In the genomic region with DNA sequence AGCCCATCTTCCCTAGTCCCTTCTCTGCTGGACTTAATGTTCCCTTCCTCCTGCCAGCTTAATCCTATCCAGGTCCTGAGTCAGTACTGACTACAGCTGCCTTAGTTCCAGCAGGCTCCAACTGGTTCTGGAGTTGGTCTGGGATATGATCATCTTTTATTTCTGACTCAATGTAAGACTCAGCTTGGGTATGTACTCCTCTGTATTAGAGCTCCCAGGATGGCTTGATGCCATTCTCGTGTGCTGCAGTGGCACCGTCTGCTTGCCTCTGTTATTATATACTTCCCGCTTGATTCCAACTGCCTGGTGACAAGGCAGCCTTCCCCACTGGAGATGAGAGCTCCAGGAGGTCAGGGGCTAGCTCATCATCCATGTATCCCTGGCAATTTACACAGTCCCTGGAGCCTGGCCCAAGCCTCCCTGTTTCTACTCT, we compare ENCODE assay signal across 12 cellular contexts.
DNase-seq lines count a peak whose midpoint lies in the region; ATAC-seq and TF ChIP-seq lines count a peak whose summit lies in the region.
"Had no signal": no experiment of that assay in that cellular context is flagged by ENCODE, and none has a peak within 500 bp of the region (broad histone marks: within the 10 kb centered on the region; RNA-seq: fewer than 3 reads in every experiment).

No MANE protein-coding gene starts in this region.

- no peak overlapping the region for H3K27ac Mint-ChIP-seq in Caco-2 (ENCODE audit: unreplicated experiment)
- H3K27ac Mint-ChIP-seq: activated T-cell treated with anti-CD3 and anti-CD28 coated beads, Interleukin-2, amount 50 U/mL, for 72 hours; stimulated activated naive B cell treated with anti-CD40 and anti-IgM and Interleukin-4, amounts not matched to agents 10 μg/mL and 1 μg/mL and 100 μg/mL, for 72 hours had no signal

- H3K9me3 ChIP-seq in lower lobe of right lung (no peaks in the 10 kb centered on the region), suprapubic skin (no peaks in the 10 kb centered on the region), Caco-2 (peaks cover 20% of the 10 kb centered on the region)

- H3K27me3 Mint-ChIP-seq in Caco-2 (ENCODE audit: insufficient read depth, unreplicated experiment), result no peaks in the 10 kb centered on the region

- WGBS in suprapubic skin, result 30% methylated on average over 3 of the region's 3 CpGs

- no TSS peak for BruUV-seq in Caco-2 (replicated peaks; lab: Mats Ljungman, UMichigan)

- H3K27me3 ChIP-seq in dorsolateral prefrontal cortex (no peaks in the 10 kb centered on the region), lower lobe of right lung (ENCODE audit: low read depth) (no peaks in the 10 kb centered on the region), suprapubic skin (peaks cover 3% of the 10 kb centered on the region), Caco-2 (replicated peaks; ENCODE audit: control insufficient read depth, insufficient read depth, low read length) (no peaks in the 10 kb centered on the region)

- H3K27ac ChIP-seq in dorsolateral prefrontal cortex (peak overlapping the region in 43 of 59 donors; percentile 5 to 73 (median 54)), lower lobe of right lung (no peak overlapping the region), suprapubic skin (peak overlapping the region; percentile 71)

- no peaks in the 10 kb centered on the region for H3K36me3 Mint-ChIP-seq in Caco-2 (ENCODE audit: insufficient read depth, unreplicated experiment)
- H3K36me3 Mint-ChIP-seq: stimulated activated naive B cell treated with anti-CD40 and anti-IgM and Interleukin-4, amounts not matched to agents 10 μg/mL and 1 μg/mL and 100 μg/mL, for 72 hours had no signal

- TF ChIP-seq EP300 in suprapubic skin (IDR thresholded peaks at IDR 0.05), result no peak

- H3K36me3 ChIP-seq in lower lobe of right lung, result no peaks in the 10 kb centered on the region
- H3K36me3 ChIP-seq in suprapubic skin, result no peaks in the 10 kb centered on the region
- H3K36me3 ChIP-seq in Caco-2 (ENCODE audit: control insufficient read depth, insufficient read depth, low read length), result no peaks in the 10 kb centered on the region

- in situ Hi-C loops in KBM-7 (cut with MboI; ENCODE audit: low pct_unique_long_range_greater_than_20kb, low sequenced_read_pairs), result no loop called here

- no peak for TF ChIP-seq CTCF in dorsolateral prefrontal cortex (IDR thresholded peaks at IDR 0.05 in 54 of 56, conservative IDR thresholded peaks at IDR 0.05 in 2 of 56; ENCODE audit: low read depth in 1 of 56, partially characterized antibody in 56 of 56)
- TF ChIP-seq CTCF in lower lobe of right lung (IDR thresholded peaks at IDR 0.05), result no peak
- TF ChIP-seq CTCF in suprapubic skin (IDR thresholded peaks at IDR 0.05), result no peak
- TF ChIP-seq CTCF in Caco-2 (IDR thresholded peaks at IDR 0.05; ENCODE audit: insufficient read depth in 1 of 2, low read depth in 1 of 2, low read length in 1 of 2, severe bottlenecking in 1 of 2, unreplicated experiment in 1 of 2), result no peak

- no peak for TF ChIP-seq POLR2A in suprapubic skin (IDR thresholded peaks at IDR 0.05)

- H3K4me3 ChIP-seq in dorsolateral prefrontal cortex (no peak overlapping the region), lower lobe of right lung (no peak overlapping the region), suprapubic skin (no peak overlapping the region), Caco-2 (ENCODE audit: low read depth, low read length) (no peak overlapping the region)

- peaks cover 23% of the 10 kb centered on the region for H3K9me3 Mint-ChIP-seq in Caco-2 (ENCODE audit: unreplicated experiment)
- H3K9me3 Mint-ChIP-seq: activated T-cell treated with anti-CD3 and anti-CD28 coated beads, Interleukin-2, amount 50 U/mL, for 72 hours; central memory CD8-positive, alpha-beta T cell; stimulated activated naive B cell treated with anti-CD40 and anti-IgM and Interleukin-4, amounts not matched to agents 10 μg/mL and 1 μg/mL and 100 μg/mL, for 72 hours had no signal

- no peak overlapping the region for H3K4me3 Mint-ChIP-seq in Caco-2 (ENCODE audit: unreplicated experiment)
- H3K4me3 Mint-ChIP-seq: activated T-cell treated with anti-CD3 and anti-CD28 coated beads, Interleukin-2, amount 50 U/mL, for 72 hours; central memory CD8-positive, alpha-beta T cell; stimulated activated naive B cell treated with anti-CD40 and anti-IgM and Interleukin-4, amounts not matched to agents 10 μg/mL and 1 μg/mL and 100 μg/mL, for 72 hours had no signal

- DNase-seq in NCI-H146 treated with DMSO at 0.1 percent for 48 hours (lab: John Stamatoyannopoulos, UW; ENCODE audit: unreplicated experiment), result peak; percentile 10
- DNase-seq in dorsolateral prefrontal cortex, result peak in 4 of 10 donors; percentile 9 to 42 (median 29)
- no peak for DNase-seq in lower lobe of right lung
- DNase-seq in suprapubic skin (ENCODE audit: low spot score in 2 of 2), result no peak
- no peak for DNase-seq in KBM-7
- no peak for DNase-seq in activated T-cell treated with anti-CD3 and anti-CD28 coated beads, Interleukin-2, amount 50 U/mL, for 1 hour
- no peak for DNase-seq in Caco-2
- DNase-seq: activated T-cell treated with anti-CD3 and anti-CD28 coated beads, Interleukin-2, amount 50 U/mL, for 72 hours; hippocampal formation; stimulated activated naive B cell treated with anti-CD40 and anti-IgM and Interleukin-4, amounts not matched to agents 10 μg/mL and 1 μg/mL and 100 μg/mL, for 72 hours had no signal

- H3K4me1 ChIP-seq in lower lobe of right lung (no peaks in the 10 kb centered on the region), suprapubic skin (peaks cover 15% of the 10 kb centered on the region), Caco-2 (peaks cover 28% of the 10 kb centered on the region)

- POLR2A ChIA-PET in Caco-2 (lab: Charles Lee), result no interaction called here

- CTCF ChIA-PET in Caco-2 (lab: Charles Lee), result no interaction called here

- ATAC-seq in lower lobe of right lung (peak; percentile 47 to 59), GM21515 (IDR thresholded peaks at IDR 0.05; ENCODE audit: unreplicated experiment) (no peak)
- ATAC-seq: activated T-cell treated with anti-CD3 and anti-CD28 coated beads, Interleukin-2, amount 50 U/mL, for 72 hours; stimulated activated naive B cell treated with anti-CD40 and anti-IgM and Interleukin-4, amounts not matched to agents 10 μg/mL and 1 μg/mL and 100 μg/mL, for 72 hours had no signal

- H3K4me1 Mint-ChIP-seq in Caco-2 (ENCODE audit: low read depth, unreplicated experiment), result peaks cover 22% of the 10 kb centered on the region
- H3K4me1 Mint-ChIP-seq: central memory CD8-positive, alpha-beta T cell; stimulated activated naive B cell treated with anti-CD40 and anti-IgM and Interleukin-4, amounts not matched to agents 10 μg/mL and 1 μg/mL and 100 μg/mL, for 72 hours had no signal

- intact Hi-C loops in dorsolateral prefrontal cortex (cut with DNase I) (no loop called here), lower lobe of right lung (cut with DNase I) (no loop called here), Caco-2 (cut with micrococcal nuclease; ENCODE audit: unreplicated experiment) (no loop called here)
